In the genomic region with DNA sequence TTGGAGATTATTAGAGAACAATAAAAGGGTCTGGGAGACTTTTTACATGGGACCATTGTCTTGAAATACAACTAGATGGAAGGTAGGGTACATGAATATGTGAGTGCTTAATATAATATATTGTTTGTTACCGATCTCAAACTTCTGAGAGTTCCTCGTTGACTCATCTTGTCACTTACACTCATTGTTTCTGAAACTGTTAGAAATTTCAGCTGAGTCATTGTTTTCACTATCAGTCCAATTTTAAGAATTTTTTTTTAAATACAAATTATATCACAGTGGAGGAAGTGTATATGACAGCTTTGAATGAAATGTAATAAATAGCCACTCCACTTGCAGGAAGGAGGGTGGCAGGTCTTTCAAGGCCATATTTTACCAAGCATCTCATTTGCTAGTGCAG, we compare ENCODE assay signal across 1 cellular context.
TF ChIP-seq lines count a peak whose summit lies in the region.

No MANE protein-coding gene starts in this region.

TF ChIP-seq in GM12878, 131 proteins besides CTCF, POLR2A, EP300 and RAD21 (continued from another document):
- TF ChIP-seq, protein P1, sequence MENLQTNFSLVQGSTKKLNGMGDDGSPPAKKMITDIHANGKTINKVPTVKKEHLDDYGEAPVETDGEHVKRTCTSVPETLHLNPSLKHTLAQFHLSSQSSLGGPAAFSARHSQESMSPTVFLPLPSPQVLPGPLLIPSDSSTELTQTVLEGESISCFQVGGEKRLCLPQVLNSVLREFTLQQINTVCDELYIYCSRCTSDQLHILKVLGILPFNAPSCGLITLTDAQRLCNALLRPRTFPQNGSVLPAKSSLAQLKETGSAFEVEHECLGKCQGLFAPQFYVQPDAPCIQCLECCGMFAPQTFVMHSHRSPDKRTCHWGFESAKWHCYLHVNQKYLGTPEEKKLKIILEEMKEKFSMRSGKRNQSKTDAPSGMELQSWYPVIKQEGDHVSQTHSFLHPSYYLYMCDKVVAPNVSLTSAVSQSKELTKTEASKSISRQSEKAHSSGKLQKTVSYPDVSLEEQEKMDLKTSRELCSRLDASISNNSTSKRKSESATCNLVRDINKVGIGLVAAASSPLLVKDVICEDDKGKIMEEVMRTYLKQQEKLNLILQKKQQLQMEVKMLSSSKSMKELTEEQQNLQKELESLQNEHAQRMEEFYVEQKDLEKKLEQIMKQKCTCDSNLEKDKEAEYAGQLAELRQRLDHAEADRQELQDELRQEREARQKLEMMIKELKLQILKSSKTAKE (IDR thresholded peaks at IDR 0.05; ENCODE audit: low read depth, poor library complexity, severe bottlenecking): no peak
